ENCODE assay signal across 20 cellular contexts in genomic region chr12:25423355-25423754, GRCh38.
DNase-seq lines count a peak whose midpoint lies in the region; ATAC-seq and TF ChIP-seq lines count a peak whose summit lies in the region.
"Had no signal": no experiment of that assay in that cellular context is flagged by ENCODE, and none has a peak within 500 bp of the region (broad histone marks: within the 10 kb centered on the region; RNA-seq: fewer than 3 reads in every experiment).

No MANE protein-coding gene starts in this region.

- intact Hi-C loops in Right ventricle myocardium inferior (cut with DNase I) (no loop called here), cardiac septum (cut with DNase I) (no loop called here)

- peak overlapping the region; percentile 6 for H3K4me2 ChIP-seq in osteoblast (ENCODE audit: insufficient read depth, low read length)
- H3K4me2 ChIP-seq: GM23338 had no signal

- H3K4me3 ChIP-seq in fibroblast of the aortic adventitia (ENCODE audit: low read depth, low read length): no peak overlapping the region
- no peak overlapping the region for H3K4me3 ChIP-seq in osteoblast (ENCODE audit: insufficient read depth, low read length)
- H3K4me3 ChIP-seq in effector memory CD4-positive, alpha-beta T cell (ENCODE audit: insufficient read depth, low read depth, low read length, poor library complexity, severe bottlenecking): no peak overlapping the region
- H3K4me3 ChIP-seq: GM23338, SJCRH30 had no signal

- H3K36me3 ChIP-seq in osteoblast (ENCODE audit: insufficient read depth, low read length): no peaks in the 10 kb centered on the region
- H3K36me3 ChIP-seq in effector memory CD4-positive, alpha-beta T cell (ENCODE audit: control insufficient read depth, insufficient read depth, low read length): no peaks in the 10 kb centered on the region
- H3K36me3 ChIP-seq: SJCRH30 had no signal

- no peaks in the 10 kb centered on the region for H3K9me3 ChIP-seq in osteoblast (ENCODE audit: low read depth, low read length)
- H3K9me3 ChIP-seq in effector memory CD4-positive, alpha-beta T cell (ENCODE audit: control insufficient read depth, low read length): no peaks in the 10 kb centered on the region
- H3K9me3 ChIP-seq: SJCRH30 had no signal

- H3K27me3 ChIP-seq in osteoblast (ENCODE audit: insufficient read depth, low read length): no peaks in the 10 kb centered on the region
- H3K27me3 ChIP-seq in effector memory CD4-positive, alpha-beta T cell (replicated peaks; ENCODE audit: control insufficient read depth, insufficient read depth, low read length, poor library complexity, severe bottlenecking): no peaks in the 10 kb centered on the region
- H3K27me3 ChIP-seq: SJCRH30 had no signal

- ATAC-seq in Right ventricle myocardium inferior (peak; percentile 28), HG02885 (IDR thresholded peaks at IDR 0.05; ENCODE audit: poor library complexity, unreplicated experiment) (no peak)
- ATAC-seq: GM23338 had no signal

- no peak for TF ChIP-seq CTCF in fibroblast of the aortic adventitia (IDR thresholded peaks at IDR 0.05; ENCODE audit: insufficient read depth, low read length)
- no peak for TF ChIP-seq CTCF in osteoblast (IDR thresholded peaks at IDR 0.05; ENCODE audit: extremely low read depth, low read depth, low read length)

- no peaks in the 10 kb centered on the region for H4K20me1 ChIP-seq in osteoblast (ENCODE audit: insufficient read depth, low read length)

- no peak overlapping the region for H3K27ac ChIP-seq in osteoblast (ENCODE audit: low read depth, low read length)
- H3K27ac ChIP-seq in effector memory CD4-positive, alpha-beta T cell (ENCODE audit: insufficient read depth, low read length, poor library complexity, severe bottlenecking): no peak overlapping the region
- H3K27ac ChIP-seq: 22Rv1, HL-60, SJCRH30 had no signal

- DNase-seq in Right ventricle myocardium inferior (ENCODE audit: missing footprints): no peak
- no peak for DNase-seq in cardiac septum (ENCODE audit: low spot score)
- peak; percentile 80 for DNase-seq in fibroblast of the aortic adventitia (ENCODE audit: low read depth)
- peak; percentile 76 for DNase-seq in osteoblast (ENCODE audit: insufficient read length, low spot score, missing footprints)
- no peak for DNase-seq in activated CD4-positive, alpha-beta T cell treated with anti-CD3 and anti-CD28 coated beads for 4 hours
- DNase-seq in effector memory CD4-positive, alpha-beta T cell: no peak
- no peak for DNase-seq in kidney tubule cell (ENCODE audit: low spot score)
- DNase-seq: CD8-positive, alpha-beta memory T cell; DMS 273 treated with DMSO at 0.1 percent for 48 hours; KG1; NCI-H1092 treated with DMSO at 0.1 percent for 48 hours; NCI-H187; NCI-H2171; NCI-H510A; NCI-H82; SJCRH30 had no signal

- no peak overlapping the region for H2AFZ ChIP-seq in osteoblast (ENCODE audit: low read length)
- H2AFZ ChIP-seq: GM23338 had no signal

- no peaks in the 10 kb centered on the region for H3K79me2 ChIP-seq in osteoblast (ENCODE audit: insufficient read depth, low read length)

- peaks cover 11% of the 10 kb centered on the region for H3K4me1 ChIP-seq in osteoblast (ENCODE audit: insufficient read depth, low read length)
- no peaks in the 10 kb centered on the region for H3K4me1 ChIP-seq in effector memory CD4-positive, alpha-beta T cell (ENCODE audit: control insufficient read depth, insufficient read depth, low read length, poor library complexity, severe bottlenecking)
- H3K4me1 ChIP-seq: SJCRH30 had no signal

Comparison
In these comparisons a context has a peak if more than half of its experiments do, and no peak if none do; other contexts are left out.
1. DNase-seq: peak in fibroblast of the aortic adventitia (single experiment) and osteoblast (single experiment); none in Right ventricle myocardium inferior (single experiment), cardiac septum (single experiment), activated CD4-positive, alpha-beta T cell treated with anti-CD3 and anti-CD28 coated beads for 4 hours (0 of 2), effector memory CD4-positive, alpha-beta T cell (0 of 3) and kidney tubule cell (single experiment).